ENCODE assay signal across 20 cellular contexts in the genomic region with DNA sequence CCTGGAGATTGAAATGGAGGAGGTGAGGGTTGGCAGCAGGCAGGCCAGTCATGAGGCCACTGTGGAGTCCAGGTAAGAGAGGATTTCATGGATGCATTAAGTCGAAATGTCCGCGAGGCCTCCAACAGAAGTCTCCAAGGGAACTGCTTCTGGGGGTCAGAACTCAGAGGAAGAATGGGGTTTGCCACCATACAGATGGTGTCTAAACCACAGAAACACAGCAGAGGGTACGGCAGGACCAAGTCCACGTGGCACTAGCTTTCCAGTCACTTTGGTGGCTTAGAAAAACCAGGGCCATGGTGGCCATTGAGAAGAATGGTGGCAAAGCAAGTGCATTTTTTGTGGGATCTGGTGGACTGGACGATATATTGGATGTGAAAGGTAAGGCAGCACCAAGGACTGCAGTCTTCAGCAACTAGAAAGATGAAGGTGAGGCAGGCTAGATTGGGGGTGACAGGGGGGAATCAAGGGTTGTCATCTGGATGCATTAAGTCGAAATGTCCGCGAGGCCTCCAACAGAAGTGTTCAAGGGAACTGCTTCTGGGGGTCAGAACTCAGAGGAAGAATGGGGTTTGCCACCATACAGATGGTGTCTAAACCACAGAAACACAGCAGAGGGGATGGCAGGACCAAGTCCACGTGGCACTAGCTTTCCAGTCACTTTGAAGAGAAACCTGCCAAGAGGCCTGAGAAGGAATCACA. TPM values are rescaled to one million over a fixed set of nuclear protein-coding genes. Genes with fewer than 3 reads are reported as not detected.
"Had no signal": no experiment of that assay in that cellular context is flagged by ENCODE, and none has a peak within 500 bp of the region (broad histone marks: within the 10 kb centered on the region; RNA-seq: fewer than 3 reads in every experiment).

No MANE protein-coding gene starts in this region.

- H3K27ac Mint-ChIP-seq: activated naive CD4-positive, alpha-beta T cell treated with anti-CD3 and anti-CD28 coated beads, Interleukin-2, amount 10 ng/mL, durations not matched to agents 7 days and 5 days; activated naive CD8-positive, alpha-beta T cell treated with anti-CD3 and anti-CD28 coated beads, Interleukin-2, amount 50 U/mL, for 24 hours; activated T-helper 2 cell treated with anti-CD3 and anti-CD28 coated beads, Interferon-gamma antibody, Interleukin-2, Interleukin-4, amounts not matched to agents 10 μg/mL and 5 μg/mL and 100 μg/mL, durations not matched to agents 14 hours and 24 hours and 36 hours; brain had no signal

- H3K36me3 Mint-ChIP-seq: activated naive CD4-positive, alpha-beta T cell treated with anti-CD3 and anti-CD28 coated beads, Interleukin-2, amount 10 ng/mL, durations not matched to agents 7 days and 5 days; brain; naive thymus-derived CD8-positive, alpha-beta T cell had no signal

- ATAC-seq: activated naive CD8-positive, alpha-beta T cell treated with anti-CD3 and anti-CD28 coated beads, Interleukin-2, amount 50 U/mL, for 24 hours; gastrocnemius medialis; heart left ventricle; naive thymus-derived CD8-positive, alpha-beta T cell; stimulated activated naive CD8-positive, alpha-beta T cell treated with anti-CD3 and anti-CD28 coated beads, Interleukin-15, amount 100 ng/mL, for 72 hours had no signal

- H3K36me3 ChIP-seq: gastrocnemius medialis, heart left ventricle, prostate gland, right atrium auricular region, vagina, WERI-Rb-1 had no signal

- H3K4me3 Mint-ChIP-seq: activated naive CD4-positive, alpha-beta T cell treated with anti-CD3 and anti-CD28 coated beads, Interleukin-2, amount 10 ng/mL, durations not matched to agents 7 days and 5 days; activated naive CD8-positive, alpha-beta T cell treated with anti-CD3 and anti-CD28 coated beads, Interleukin-2, amount 50 U/mL, for 24 hours; brain; naive thymus-derived CD8-positive, alpha-beta T cell; stimulated activated naive CD8-positive, alpha-beta T cell treated with anti-CD3 and anti-CD28 coated beads, Interleukin-15, amount 100 ng/mL, for 72 hours had no signal

- H3K9me3 ChIP-seq: gastrocnemius medialis, heart left ventricle, prostate gland, right atrium auricular region, vagina had no signal

- H3K4me3 ChIP-seq: gastrocnemius medialis, heart left ventricle, prostate gland, right atrium auricular region, vagina had no signal

- H3K4me1 Mint-ChIP-seq: activated naive CD4-positive, alpha-beta T cell treated with anti-CD3 and anti-CD28 coated beads, Interleukin-2, amount 10 ng/mL, durations not matched to agents 7 days and 5 days had no signal

- H3K4me1 ChIP-seq: prostate gland, vagina had no signal

- H3K27me3 ChIP-seq: right atrium auricular region, vagina had no signal

- H3K9me3 Mint-ChIP-seq: activated naive CD4-positive, alpha-beta T cell treated with anti-CD3 and anti-CD28 coated beads, Interleukin-2, amount 10 ng/mL, durations not matched to agents 7 days and 5 days; activated naive CD8-positive, alpha-beta T cell treated with anti-CD3 and anti-CD28 coated beads, Interleukin-2, amount 50 U/mL, for 24 hours; activated T-helper 2 cell treated with anti-CD3 and anti-CD28 coated beads, Interferon-gamma antibody, Interleukin-2, Interleukin-4, amounts not matched to agents 10 μg/mL and 5 μg/mL and 100 μg/mL, durations not matched to agents 14 hours and 24 hours and 36 hours; brain; naive thymus-derived CD8-positive, alpha-beta T cell; stimulated activated naive CD8-positive, alpha-beta T cell treated with anti-CD3 and anti-CD28 coated beads, Interleukin-15, amount 100 ng/mL, for 72 hours had no signal

- H3K27ac ChIP-seq: gastrocnemius medialis, heart left ventricle, prostate gland, right atrium auricular region, vagina, WERI-Rb-1 had no signal

- DNase-seq: activated CD4-positive, alpha-beta T cell treated with anti-CD3 and anti-CD28 coated beads for 1 hour; activated naive CD4-positive, alpha-beta T cell treated with anti-CD3 and anti-CD28 coated beads, Interleukin-2, amount 10 ng/mL, durations not matched to agents 7 days and 5 days; activated naive CD8-positive, alpha-beta T cell treated with anti-CD3 and anti-CD28 coated beads, Interleukin-2, amount 50 U/mL, for 24 hours; activated T-cell treated with anti-CD3 and anti-CD28 coated beads, Interleukin-2, amount 50 U/mL, for 1 hour; anterior cingulate cortex; central memory CD4-positive, alpha-beta T cell; gastrocnemius medialis; heart left ventricle; mesendoderm; naive thymus-derived CD8-positive, alpha-beta T cell; stimulated activated naive CD8-positive, alpha-beta T cell treated with anti-CD3 and anti-CD28 coated beads, Interleukin-15, amount 100 ng/mL, for 72 hours; T-helper 2 cell; trophoblast cell; WERI-Rb-1 had no signal

RNA-seq across cellular contexts. Expression of gene VDR, which starts 36.1 kb away (rescaled TPM):
- total RNA-seq: temporal lobe had no signal
- polyA plus RNA-seq: naive thymus-derived CD8-positive, alpha-beta T cell had no signal
